8 cellular contexts compared by ENCODE assay signal in genomic region chr1:921011-921837, GRCh38. TPM values are rescaled to one million over a fixed set of nuclear protein-coding genes. Genes with fewer than 3 reads are reported as not detected.
DNase-seq lines count a peak whose midpoint lies in the region; ATAC-seq and TF ChIP-seq lines count a peak whose summit lies in the region.

No MANE protein-coding gene starts in this region.

- no peak overlapping the region for H3K4me3 Mint-ChIP-seq in activated T-helper 17 cell treated with anti-CD3 and anti-CD28 coated beads, Interleukin-2, amount 50 U/mL, for 72 hours

- H3K27me3 ChIP-seq in trophoblast cell (ENCODE audit: insufficient read depth, low read length) = peaks cover 15% of the 10 kb centered on the region

- peak overlapping the region; percentile 2 for H4K91ac ChIP-seq in trophoblast cell (ENCODE audit: low read depth, low read length)

- H2BK12ac ChIP-seq in trophoblast cell (ENCODE audit: low read length) = peak overlapping the region; percentile 34

- no peak overlapping the region for H3K18ac ChIP-seq in trophoblast cell (ENCODE audit: low read length)

- H3K4me3 ChIP-seq in trophoblast cell (ENCODE audit: low read depth, low read length) = no peak overlapping the region

- H3K4me2 ChIP-seq in trophoblast cell (ENCODE audit: low read length) = peak overlapping the region; percentile 26

- peaks cover 24% of the 10 kb centered on the region for H3K27me3 Mint-ChIP-seq in activated T-helper 17 cell treated with anti-CD3 and anti-CD28 coated beads, Interleukin-2, amount 50 U/mL, for 72 hours

- peaks cover 4 to 5% of the 10 kb centered on the region in 2 experiments for H3K36me3 ChIP-seq in trophoblast cell (ENCODE audit: control insufficient read depth in 1 of 2, insufficient read depth in 2 of 2, low read length in 2 of 2)

- ATAC-seq in activated T-helper 17 cell treated with anti-CD3 and anti-CD28 coated beads, Interleukin-2, amount 50 U/mL, for 72 hours (replicated peaks) = peak; percentile 22
- no peak for ATAC-seq in GM18517 (IDR thresholded peaks at IDR 0.05; ENCODE audit: unreplicated experiment)
- ATAC-seq in GM18511 (IDR thresholded peaks at IDR 0.05; ENCODE audit: unreplicated experiment) = no peak

- peak overlapping the region; percentile 16 for H2AK5ac ChIP-seq in trophoblast cell (ENCODE audit: low read length)

- no peaks in the 10 kb centered on the region for H3K4me1 Mint-ChIP-seq in activated T-helper 17 cell treated with anti-CD3 and anti-CD28 coated beads, Interleukin-2, amount 50 U/mL, for 72 hours

- H4K8ac ChIP-seq in trophoblast cell (ENCODE audit: low read depth, low read length) = no peak overlapping the region

- H3K14ac ChIP-seq in trophoblast cell (ENCODE audit: low read length) = no peak overlapping the region

- H3K27ac Mint-ChIP-seq in activated T-helper 17 cell treated with anti-CD3 and anti-CD28 coated beads, Interleukin-2, amount 50 U/mL, for 72 hours = no peak overlapping the region

- H3K27ac ChIP-seq in trophoblast cell (ENCODE audit: low read depth, low read length) = no peak overlapping the region

- no CpG with 5 or more reads among the region's 38 CpGs for WGBS in trophoblast cell (ENCODE audit: extremely low coverage, insufficient coverage, insufficient read length)

- DNase-seq in AG20443 (ENCODE audit: low spot score) = peak; percentile 90
- peak; percentile 72 for DNase-seq in NCI-H2196 treated with DMSO at 0.1 percent for 48 hours (lab: John Stamatoyannopoulos, UW; ENCODE audit: unreplicated experiment)
- peak; percentile 75 for DNase-seq in glomerular visceral epithelial cell (ENCODE audit: extremely low spot score)
- peak; percentile 45 to 70 for DNase-seq in trophoblast cell

- H3K9me3 Mint-ChIP-seq in activated T-helper 17 cell treated with anti-CD3 and anti-CD28 coated beads, Interleukin-2, amount 50 U/mL, for 72 hours = no peaks in the 10 kb centered on the region

- no peak overlapping the region for H4K12ac ChIP-seq in trophoblast cell (ENCODE audit: low read depth, low read length)

- H3K9ac ChIP-seq in trophoblast cell (ENCODE audit: low read length) = no peak overlapping the region

- H2AFZ ChIP-seq in trophoblast cell (ENCODE audit: insufficient read depth, low read length, poor library complexity) = no peak overlapping the region

- no peak overlapping the region for H3K23ac ChIP-seq in trophoblast cell (ENCODE audit: low read length)

- peaks cover 21 to 36% of the 10 kb centered on the region in 2 experiments for H3K4me1 ChIP-seq in trophoblast cell (ENCODE audit: control insufficient read depth in 1 of 2, insufficient read depth in 2 of 2, low read length in 2 of 2)

- TF ChIP-seq CTCF in GM12874 (IDR thresholded peaks at IDR 0.05; ENCODE audit: insufficient read depth, low read depth, low read length) = peak; percentile 21; the same call in 1 of the 2 replicates

- H3K79me1 ChIP-seq in trophoblast cell (ENCODE audit: low read length) = peaks cover 10% of the 10 kb centered on the region

- no peak overlapping the region for H3K4ac ChIP-seq in trophoblast cell (ENCODE audit: low read depth, low read length)

- H3K36me3 Mint-ChIP-seq in activated T-helper 17 cell treated with anti-CD3 and anti-CD28 coated beads, Interleukin-2, amount 50 U/mL, for 72 hours (ENCODE audit: low read depth) = no peaks in the 10 kb centered on the region

- H2BK120ac ChIP-seq in trophoblast cell (ENCODE audit: insufficient read depth, low read length, poor library complexity) = no peak overlapping the region

- peaks cover 12% of the 10 kb centered on the region for H3K9me3 ChIP-seq in trophoblast cell (ENCODE audit: insufficient read depth, low read depth, low read length)

- H3K79me2 ChIP-seq in trophoblast cell (ENCODE audit: control insufficient read depth, insufficient read depth, low read length, poor library complexity) = peaks cover 3% of the 10 kb centered on the region

- H2BK5ac ChIP-seq in trophoblast cell (ENCODE audit: low read depth, low read length, poor library complexity) = no peak overlapping the region

RNA-seq across cellular contexts. Expression of gene SAMD11, which starts 2.5 kb away (rescaled TPM):
- not detected for total RNA-seq in activated T-helper 17 cell treated with anti-CD3 and anti-CD28 coated beads, Interleukin-2, amount 50 U/mL, for 72 hours
- polyA plus RNA-seq in trophoblast cell (2013) = 16.6 and 18.4 TPM in 2 replicates

RNA-seq across cellular contexts. Expression of gene NOC2L, which starts 37.8 kb away (rescaled TPM):
- 100 to 1,000 TPM in 1 of 2 donors, 10 to 100 TPM in 1; 57.6 to 141 TPM for total RNA-seq in activated T-helper 17 cell treated with anti-CD3 and anti-CD28 coated beads, Interleukin-2, amount 50 U/mL, for 72 hours
- 41.5 and 42.0 TPM in 2 replicates for polyA plus RNA-seq in trophoblast cell (2013)

RNA-seq across cellular contexts. Expression of gene KLHL17, which starts 39.2 kb away (rescaled TPM):
- total RNA-seq in activated T-helper 17 cell treated with anti-CD3 and anti-CD28 coated beads, Interleukin-2, amount 50 U/mL, for 72 hours = 10 to 100 TPM; 17.4 to 17.8 TPM
- polyA plus RNA-seq in trophoblast cell (2013) = 18.1 and 18.5 TPM in 2 replicates

RNA-seq across cellular contexts. Expression of gene PLEKHN1, which starts 45.1 kb away (rescaled TPM):
- total RNA-seq in activated T-helper 17 cell treated with anti-CD3 and anti-CD28 coated beads, Interleukin-2, amount 50 U/mL, for 72 hours = 1 to 10 TPM; 2.8 to 6.3 TPM
- 1.9 and 2.1 TPM in 2 replicates for polyA plus RNA-seq in trophoblast cell (2013)
